In genomic region chr11:79381036-79381435, GRCh38 we compare ENCODE assay signal across 25 cellular contexts. TPM values are rescaled to one million over a fixed set of nuclear protein-coding genes. Genes with fewer than 3 reads are reported as not detected.
"Had no signal": no experiment of that assay in that cellular context is flagged by ENCODE, and none has a peak within 500 bp of the region (broad histone marks: within the 10 kb centered on the region; RNA-seq: fewer than 3 reads in every experiment).

No MANE protein-coding gene starts in this region.

- H3K4me3 ChIP-seq: colonic mucosa, esophagus muscularis mucosa, gastroesophageal sphincter, heart right ventricle, lung, neural progenitor cell, right atrium auricular region, smooth muscle cell, suprapubic skin, vagina had no signal

- H3K4me1 ChIP-seq: colonic mucosa, esophagus muscularis mucosa, gastroesophageal sphincter, heart right ventricle, parathyroid adenoma, right atrium auricular region, suprapubic skin, vagina had no signal

- H3K36me3 ChIP-seq: colonic mucosa, esophagus muscularis mucosa, gastroesophageal sphincter, heart right ventricle, neural progenitor cell, right atrium auricular region, suprapubic skin, vagina had no signal

- ATAC-seq: foreskin keratinocyte; gastroesophageal sphincter; heart right ventricle; left lobe of liver; natural killer cell treated with Interleukin-12 subunit alpha and Interleukin-12 subunit beta and Interleukin-15 and Interleukin-18, amount 100 ng/mL, for 72 hours; sciatic nerve; stimulated activated naive CD8-positive, alpha-beta T cell treated with anti-CD3 and anti-CD28 coated beads, Interleukin-15, amount 100 ng/mL, for 72 hours had no signal

- H3K27ac ChIP-seq: colonic mucosa, esophagus muscularis mucosa, foreskin keratinocyte, gastroesophageal sphincter, heart right ventricle, neural progenitor cell, parathyroid adenoma, right atrium auricular region, suprapubic skin, vagina had no signal

- H3K79me2 ChIP-seq: parathyroid adenoma had no signal

- H3K9ac ChIP-seq: neural progenitor cell, parathyroid adenoma had no signal

- H3K27me3 ChIP-seq: colonic mucosa, esophagus muscularis mucosa, foreskin keratinocyte, gastroesophageal sphincter, neural progenitor cell, right atrium auricular region, vagina had no signal

- H3K9me3 ChIP-seq: colonic mucosa, suprapubic skin, vagina had no signal

- DNase-seq: colonic mucosa; effector CD8-positive, alpha-beta T cell; foreskin keratinocyte; heart right ventricle; hippocampal formation; naive B cell; stimulated activated CD4-positive, alpha-beta T cell treated with anti-CD3 and anti-CD28 coated beads, Interleukin-12 subunit alpha, Interleukin-12 subunit beta, amount 100 ng/mL, for 4 hours; stimulated activated CD4-positive, alpha-beta T cell treated with anti-CD3 and anti-CD28 coated beads, Interleukin-1b, Interleukin-23, amount 100 ng/mL, for 48 hours; stimulated activated CD4-positive, alpha-beta T cell treated with anti-CD3 and anti-CD28 coated beads, Interleukin-4, amount 100 ng/mL, for 1 hour; stimulated activated CD8-positive, alpha-beta memory T cell treated with anti-CD3 and anti-CD28 coated beads, Interleukin-4, amount 100 ng/mL, for 48 hours; stimulated activated naive CD4-positive, alpha-beta T cell; stimulated activated naive CD8-positive, alpha-beta T cell treated with anti-CD3 and anti-CD28 coated beads, Interleukin-15, amount 100 ng/mL, for 72 hours; trophoblast cell had no signal

- H2AFZ ChIP-seq: neural progenitor cell, parathyroid adenoma had no signal

- H3K4me2 ChIP-seq: neural progenitor cell, smooth muscle cell had no signal

RNA-seq across cellular contexts. Expression of gene TENM4, which starts 59.8 kb away (rescaled TPM):
- total RNA-seq: natural killer cell treated with Interleukin-12 subunit alpha and Interleukin-12 subunit beta and Interleukin-15 and Interleukin-18, amount 100 ng/mL, for 72 hours had no signal
